Comparison of ENCODE assay signal across 22 cellular contexts in the genomic region with DNA sequence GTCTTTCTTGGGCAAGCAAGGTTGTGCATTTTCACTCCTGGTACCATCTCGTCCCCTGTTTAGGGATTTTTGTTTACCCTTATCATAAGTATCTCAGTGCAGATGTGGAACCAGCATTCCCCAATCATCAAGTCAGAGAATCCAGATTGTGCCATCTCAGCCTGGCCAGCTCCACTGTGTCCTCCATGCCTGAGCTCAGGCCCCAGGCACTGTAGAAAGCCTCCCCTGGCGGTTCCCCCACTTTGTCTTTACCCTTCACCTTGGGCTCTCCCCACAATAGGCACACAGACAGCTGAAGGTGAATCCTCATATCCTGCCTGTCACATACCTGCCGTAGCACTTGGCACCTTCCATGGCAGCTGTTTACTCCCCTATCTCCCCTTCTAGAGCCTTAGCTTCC.
"Had no signal": no experiment of that assay in that cellular context is flagged by ENCODE, and none has a peak within 500 bp of the region (broad histone marks: within the 10 kb centered on the region; RNA-seq: fewer than 3 reads in every experiment).

No MANE protein-coding gene starts in this region.

- H3K27ac Mint-ChIP-seq: natural killer cell had no signal

- ATAC-seq: left colon; mucosa of descending colon; natural killer cell; right lobe of liver; stimulated activated naive CD8-positive, alpha-beta T cell treated with anti-CD3 and anti-CD28 coated beads, Interleukin-15, Interleukin-2, amounts not matched to agents 100 U/mL and 50 U/mL, for 24 hours had no signal

- H3K4me3 ChIP-seq: colonic mucosa, esophagus squamous epithelium, heart left ventricle, mucosa of descending colon, prostate gland, right lobe of liver, skin epidermis, suprapubic skin, thyroid gland, upper lobe of left lung, uterus had no signal

- H2AFZ ChIP-seq: parathyroid adenoma had no signal

- H3K27ac ChIP-seq: colonic mucosa, esophagus squamous epithelium, heart left ventricle, parathyroid adenoma, prostate gland, right lobe of liver, skin epidermis, suprapubic skin, thyroid gland, upper lobe of left lung, uterus had no signal

- H3K4me1 ChIP-seq: colonic mucosa, esophagus squamous epithelium, heart left ventricle, parathyroid adenoma, prostate gland, right lobe of liver, suprapubic skin, thyroid gland, upper lobe of left lung, uterus had no signal

- H3K36me3 Mint-ChIP-seq: natural killer cell had no signal

- H3K9me3 ChIP-seq: colonic mucosa, esophagus squamous epithelium, heart left ventricle, mucosa of descending colon, prostate gland, right lobe of liver, suprapubic skin, thyroid gland, upper lobe of left lung, uterus had no signal

- H3K9me3 Mint-ChIP-seq: natural killer cell, neural crest cell had no signal

- H3K4me3 Mint-ChIP-seq: natural killer cell, neural crest cell had no signal

- H3K36me3 ChIP-seq: colonic mucosa, esophagus squamous epithelium, heart left ventricle, prostate gland, right lobe of liver, suprapubic skin, thyroid gland, upper lobe of left lung, uterus had no signal

- H3K27me3 ChIP-seq: right lobe of liver, thyroid gland, upper lobe of left lung, uterus had no signal

- DNase-seq: colonic mucosa; dermis blood vessel endothelial cell; esophagus squamous epithelium; foreskin fibroblast; heart left ventricle; hippocampal formation; left colon; mammary epithelial cell; mucosa of descending colon; natural killer cell; occipital lobe; right lobe of liver; stimulated activated CD4-positive, alpha-beta T cell treated with anti-CD3 and anti-CD28 coated beads, Interleukin-12 subunit alpha, Interleukin-12 subunit beta, amount 100 ng/mL, for 4 hours; stimulated activated naive CD8-positive, alpha-beta T cell treated with anti-CD3 and anti-CD28 coated beads, Interleukin-15, Interleukin-2, amounts not matched to agents 100 U/mL and 50 U/mL, for 24 hours; thyroid gland; upper lobe of left lung; uterus had no signal

- H3K4me1 Mint-ChIP-seq: natural killer cell, neural crest cell had no signal

- H3K9ac ChIP-seq: parathyroid adenoma had no signal

- H3K79me2 ChIP-seq: parathyroid adenoma had no signal
